In the genomic region with DNA sequence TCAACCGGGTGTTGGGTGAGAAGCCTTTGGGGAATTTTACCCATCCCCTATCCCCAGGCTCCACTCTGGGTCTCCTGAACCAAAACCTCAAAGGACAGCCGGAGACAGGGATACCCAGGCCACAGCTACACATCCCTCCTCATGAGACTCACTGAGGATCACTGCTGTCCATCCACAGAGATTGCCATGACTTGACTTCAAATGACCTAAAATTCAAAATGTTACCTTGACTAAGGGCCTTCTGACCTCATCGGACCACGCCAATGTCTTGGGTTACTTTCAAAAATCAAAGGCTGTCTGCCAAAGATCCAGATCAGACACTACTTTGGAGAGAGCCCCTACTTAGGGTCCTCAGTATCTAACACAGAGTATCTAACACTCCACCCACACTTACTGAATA, we compare ENCODE assay signal across 15 cellular contexts. TPM values are rescaled to one million over a fixed set of nuclear protein-coding genes. Genes with fewer than 3 reads are reported as not detected.
A peak's percentile ranks its signal among the peaks of the same experiment; 100 is the strongest.
DNase-seq lines count a peak whose midpoint lies in the region; ATAC-seq and TF ChIP-seq lines count a peak whose summit lies in the region.
"Had no signal": no experiment of that assay in that cellular context is flagged by ENCODE, and none has a peak within 500 bp of the region (broad histone marks: within the 10 kb centered on the region; RNA-seq: fewer than 3 reads in every experiment).

No MANE protein-coding gene starts in this region.

- no peak overlapping the region for H3K4me3 ChIP-seq in right cardiac atrium (ENCODE audit: low read length)
- H3K4me3 ChIP-seq in hepatocyte = no peak overlapping the region
- no peak overlapping the region for H3K4me3 ChIP-seq in neural progenitor cell
- no peak overlapping the region for H3K4me3 ChIP-seq in transverse colon
- H3K4me3 ChIP-seq: A549 had no signal

- H3K9me3 ChIP-seq in right cardiac atrium (ENCODE audit: control insufficient read depth, low read length) = no peaks in the 10 kb centered on the region
- no peaks in the 10 kb centered on the region for H3K9me3 ChIP-seq in hepatocyte (ENCODE audit: low read depth)
- H3K9me3 ChIP-seq in neural progenitor cell (ENCODE audit: low read depth) = no peaks in the 10 kb centered on the region
- no peaks in the 10 kb centered on the region for H3K9me3 ChIP-seq in transverse colon
- H3K9me3 ChIP-seq: A549 had no signal

- H3K9me3 Mint-ChIP-seq in neural progenitor cell = no peaks in the 10 kb centered on the region
- H3K9me3 Mint-ChIP-seq: CD4-positive, alpha-beta memory T cell; HFFc6 had no signal

- no peaks in the 10 kb centered on the region for H3K9me2 ChIP-seq in hepatocyte (replicated peaks; ENCODE audit: insufficient read depth)

- peaks cover 34% of the 10 kb centered on the region for H3K79me2 ChIP-seq in hepatocyte
- peaks cover 22% of the 10 kb centered on the region for H3K79me2 ChIP-seq in neural progenitor cell (ENCODE audit: low read depth)

- in situ Hi-C loops in transverse colon (cut with MboI; ENCODE audit: low pct_ligation_motif_present in 1 of 4, low pct_unique_long_range_greater_than_20kb in 1 of 4, low sequenced_read_pairs in 3 of 4) = no loop called here

- H3K4me1 ChIP-seq in right cardiac atrium (ENCODE audit: control insufficient read depth, insufficient read depth, low read length) = peaks cover 18% of the 10 kb centered on the region
- H3K4me1 ChIP-seq in hepatocyte (ENCODE audit: insufficient read depth) = peaks cover 76% of the 10 kb centered on the region
- peaks cover 68% of the 10 kb centered on the region for H3K4me1 ChIP-seq in neural progenitor cell
- H3K4me1 ChIP-seq in transverse colon = peaks cover 31 to 64% (median 40%) of the 10 kb centered on the region in 4 donors

- peaks cover 2% of the 10 kb centered on the region for H3K27me3 Mint-ChIP-seq in neural progenitor cell (ENCODE audit: insufficient read depth, low read depth)
- H3K27me3 Mint-ChIP-seq: CD4-positive, alpha-beta memory T cell had no signal

- no peaks in the 10 kb centered on the region for H3K36me3 ChIP-seq in hepatocyte (replicated peaks; ENCODE audit: insufficient read depth, low read depth)
- peaks cover 3% of the 10 kb centered on the region for H3K36me3 ChIP-seq in neural progenitor cell
- H3K36me3 ChIP-seq in transverse colon = no peaks in the 10 kb centered on the region

- TF ChIP-seq POLR2A in transverse colon (IDR thresholded peaks at IDR 0.05) = no peak

- H3K4me1 Mint-ChIP-seq in neural progenitor cell = peaks cover 94% of the 10 kb centered on the region

- DNase-seq in right cardiac atrium (no peak), cardiac septum (ENCODE audit: low spot score) (no peak), hepatocyte (ENCODE audit: low spot score) (no peak), neural progenitor cell (ENCODE audit: low spot score) (no peak), transverse colon (no peak), DMS79 (lab: John Stamatoyannopoulos, UW) (no peak), NCI-H187 (lab: John Stamatoyannopoulos, UW) (no peak)
- no peak for DNase-seq in activated naive CD4-positive, alpha-beta T cell (lab: John Stamatoyannopoulos, UW)
- DNase-seq: CD4-positive, alpha-beta memory T cell; HFFc6; NCI-H1417 treated with DMSO at 0.1 percent for 48 hours; NCI-H2029 treated with DMSO at 0.1 percent for 48 hours; NCI-H2171; NCI-H526 had no signal

- H3K4me2 ChIP-seq in hepatocyte (no peak overlapping the region), neural progenitor cell (no peak overlapping the region)
- H3K4me2 ChIP-seq: A549 had no signal

- ATAC-seq in right cardiac atrium = no peak
- ATAC-seq: A549 had no signal

- peaks cover 71% of the 10 kb centered on the region for H3K36me3 Mint-ChIP-seq in neural progenitor cell

- H3K27ac Mint-ChIP-seq in neural progenitor cell = no peak overlapping the region
- H3K27ac Mint-ChIP-seq: HFFc6 had no signal

- intact Hi-C loops in right cardiac atrium (cut with DNase I) (no loop called here), cardiac septum (cut with DNase I) (no loop called here), transverse colon (cut with DNase I; ENCODE audit: low total_unique reads) (no loop called here)

- H2AFZ ChIP-seq in hepatocyte (no peak overlapping the region), neural progenitor cell (replicated peaks) (no peak overlapping the region)

- peaks cover 40% of the 10 kb centered on the region for H3F3A ChIP-seq in neural progenitor cell (ENCODE audit: low read depth)

- peak overlapping the region; percentile 77 for H3K4me3 Mint-ChIP-seq in neural progenitor cell
- H3K4me3 Mint-ChIP-seq: HFFc6 had no signal

- no peaks in the 10 kb centered on the region for H3K27me3 ChIP-seq in right cardiac atrium (ENCODE audit: control insufficient read depth, insufficient read depth)
- H3K27me3 ChIP-seq in hepatocyte = no peaks in the 10 kb centered on the region
- H3K27me3 ChIP-seq in neural progenitor cell = peaks cover 17% of the 10 kb centered on the region
- no peaks in the 10 kb centered on the region for H3K27me3 ChIP-seq in transverse colon

- no peak for TF ChIP-seq EP300 in transverse colon (IDR thresholded peaks at IDR 0.05; ENCODE audit: low read depth)

- TF ChIP-seq CTCF in hepatocyte (IDR thresholded peaks at IDR 0.05; ENCODE audit: poor library complexity) (no peak), neural progenitor cell (IDR thresholded peaks at IDR 0.05) (no peak), transverse colon (IDR thresholded peaks at IDR 0.05) (no peak)

- H3K9ac ChIP-seq in neural progenitor cell = no peak overlapping the region

- H4K20me1 ChIP-seq in hepatocyte (ENCODE audit: insufficient read depth, poor library complexity, severe bottlenecking) (peaks cover 76% of the 10 kb centered on the region), neural progenitor cell (ENCODE audit: low read depth) (peaks cover 24% of the 10 kb centered on the region)

- H3K27ac ChIP-seq in right cardiac atrium (ENCODE audit: low read length) (peak overlapping the region; percentile 27), hepatocyte (peak overlapping the region; percentile 95), neural progenitor cell (no peak overlapping the region), transverse colon (peak overlapping the region; percentile 78 to 86 (median 80))
- H3K27ac ChIP-seq: A549 had no signal

- 97% methylated on average over 4 of the region's 4 CpGs for WGBS in right cardiac atrium
- WGBS in hepatocyte (ENCODE audit: low lambda C conversion rate, missing lambda C conversion rate) = 90% methylated on average over 4 of the region's 4 CpGs
- 81 to 100% methylated on average over 1 to 4 of the region's 4 CpGs for WGBS in transverse colon (ENCODE audit: low coverage in 1 of 2), 2 donors

RNA-seq across cellular contexts. Expression of a gene that starts 12.9 kb away (rescaled TPM):
- total RNA-seq in right cardiac atrium = 10 to 100 TPM; 26.0 to 31.1 (median 29.0) TPM
- polyA plus RNA-seq in right cardiac atrium = 8.9 TPM
- 12.4 TPM for total RNA-seq in cardiac septum
- 21.4 and 22.3 TPM in 2 replicates for total RNA-seq in hepatocyte
- polyA plus RNA-seq in hepatocyte = 11.3 and 15.4 TPM in 2 replicates
- total RNA-seq in neural progenitor cell (ENCODE audit: low replicate concordance) = 21.8 and 22.0 TPM in 2 replicates
- total RNA-seq in transverse colon = 10 to 100 TPM; 17.6 to 87.6 (median 23.8) TPM
